ENCODE assay signal across 9 cellular contexts in genomic region chr6:158002951-158003853, GRCh38. TPM values are rescaled to one million over a fixed set of nuclear protein-coding genes. Genes with fewer than 3 reads are reported as not detected.
DNase-seq lines count a peak whose midpoint lies in the region; ATAC-seq and TF ChIP-seq lines count a peak whose summit lies in the region.
"Had no signal": no experiment of that assay in that cellular context is flagged by ENCODE, and none has a peak within 500 bp of the region (broad histone marks: within the 10 kb centered on the region; RNA-seq: fewer than 3 reads in every experiment).

No MANE protein-coding gene starts in this region.

- no peaks in the 10 kb centered on the region for H3K9me3 ChIP-seq in IMR-90 (ENCODE audit: control insufficient read depth, insufficient read depth, low read length)
- H3K9me3 ChIP-seq in mammary epithelial cell (replicated peaks; ENCODE audit: insufficient read depth, low read length): no peaks in the 10 kb centered on the region
- no peaks in the 10 kb centered on the region for H3K9me3 ChIP-seq in liver (ENCODE audit: control insufficient read depth in 4 of 4, low read length in 3 of 4)
- H3K9me3 ChIP-seq in stomach smooth muscle (ENCODE audit: control insufficient read depth in 2 of 2, low read length in 2 of 2): no peaks in the 10 kb centered on the region

- ATAC-seq in IMR-90 (ENCODE audit: low read depth) (peak; percentile 71), HG02852 (IDR thresholded peaks at IDR 0.05; ENCODE audit: unreplicated experiment) (no peak)

- peak overlapping the region; percentile 71 for H4K91ac ChIP-seq in IMR-90 (ENCODE audit: insufficient read depth, low read depth, low read length)

- H4K5ac ChIP-seq in IMR-90 (ENCODE audit: low read depth, low read length): peak overlapping the region; percentile 47

- H4K8ac ChIP-seq in IMR-90 (ENCODE audit: low read depth in 2 of 2, low read length in 2 of 2): peak overlapping the region; percentile 8 to 71; a peak in 3 of 4 replicates

- peaks cover 37 to 89% of the 10 kb centered on the region in 2 experiments for H3K79me1 ChIP-seq in IMR-90 (ENCODE audit: low read depth in 1 of 2, low read length in 2 of 2)

- H3K79me2 ChIP-seq in mammary epithelial cell (ENCODE audit: insufficient read depth, low read length): peaks cover 81% of the 10 kb centered on the region

- peak overlapping the region; percentile 77 for H3K23ac ChIP-seq in IMR-90 (ENCODE audit: low read depth, low read length)

- TF ChIP-seq CTCF in AG04449 (IDR thresholded peaks at IDR 0.05; ENCODE audit: insufficient read depth, low read length, missing control alignments) (no peak), IMR-90 (conservative IDR thresholded peaks at IDR 0.05; ENCODE audit: low read depth, low read length) (no peak), mammary epithelial cell (conservative IDR thresholded peaks at IDR 0.05 in 1 of 2, IDR thresholded peaks at IDR 0.05 in 1 of 2; ENCODE audit: extremely low read depth in 1 of 2, insufficient read depth in 1 of 2, low read depth in 1 of 2, low read length in 2 of 2) (no peak), liver (IDR thresholded peaks at IDR 0.05; ENCODE audit: low read depth, low read length, missing input control) (no peak), GM10266 (IDR thresholded peaks at IDR 0.05; ENCODE audit: control insufficient read depth, insufficient read depth, low read depth, missing control alignments) (no peak)

- BruUV-seq in IMR-90 (replicated peaks; lab: Mats Ljungman, UMichigan) (no TSS peak), mammary epithelial cell (replicated peaks; lab: Mats Ljungman, UMichigan) (no TSS peak)

- POLR2A ChIA-PET in AG04449 (lab: Yijun Ruan, JAX) (interaction anchor here (0.6 to 2.2 kb wide), 10 partner anchors 12 to 54 kb away, joined by 3 to 15 read pairs (median 5); partner anchors contain the start of gene SYNJ2), IMR-90 (lab: Charles Lee; ENCODE audit: unreplicated experiment) (no interaction called here)

- peak overlapping the region; percentile 54 for H2BK120ac ChIP-seq in IMR-90 (ENCODE audit: low read depth, low read length)

- H3K36me3 ChIP-seq in IMR-90 (ENCODE audit: control insufficient read depth, insufficient read depth, low read length): peaks cover 2% of the 10 kb centered on the region; the same call in 1 of the 2 replicates
- no peaks in the 10 kb centered on the region for H3K36me3 ChIP-seq in mammary epithelial cell (ENCODE audit: insufficient read depth, low read length)
- H3K36me3 ChIP-seq in liver (ENCODE audit: control insufficient read depth in 4 of 4, insufficient read depth in 3 of 4, low read depth in 1 of 4, low read length in 3 of 4): no peaks in the 10 kb centered on the region
- H3K36me3 ChIP-seq in stomach smooth muscle (ENCODE audit: control insufficient read depth in 2 of 2, insufficient read depth in 2 of 2, low read length in 2 of 2): no peaks in the 10 kb centered on the region
- H3K36me3 ChIP-seq: cardiac muscle cell had no signal

- intact Hi-C loops in IMR-90 (cut with micrococcal nuclease): no loop called here
- intact Hi-C loops in mammary epithelial cell (cut with micrococcal nuclease): loop anchor here (1.0 kb wide), 1 partner anchor 18 kb away; no protein-coding TSS in a partner anchor

- TF ChIP-seq POLR2A in IMR-90 (IDR thresholded peaks at IDR 0.05; ENCODE audit: low read depth, low read length): peak; percentile 64

- peak overlapping the region; percentile 70 for H2AK5ac ChIP-seq in IMR-90 (ENCODE audit: low read depth, low read length)

- H3K27ac ChIP-seq in IMR-90 (ENCODE audit: insufficient read depth, low read length): peak overlapping the region; percentile 63
- H3K27ac ChIP-seq in mammary epithelial cell (ENCODE audit: insufficient read depth, low read depth, low read length): peak overlapping the region; percentile 80
- H3K27ac ChIP-seq in liver (ENCODE audit: low read depth in 1 of 2, low read length in 2 of 2): peak overlapping the region; percentile 36 to 55
- H3K27ac ChIP-seq in stomach smooth muscle (ENCODE audit: low read length): peak overlapping the region; percentile 89
- H3K27ac ChIP-seq: cardiac muscle cell had no signal

- H3K4me1 ChIP-seq in IMR-90 (ENCODE audit: control insufficient read depth, insufficient read depth, low read length) (peaks cover 39% of the 10 kb centered on the region), mammary epithelial cell (ENCODE audit: insufficient read depth, low read length) (peaks cover 39% of the 10 kb centered on the region), liver (ENCODE audit: control insufficient read depth in 4 of 4, insufficient read depth in 4 of 4, low read length in 3 of 4) (peaks cover 0 to 14% (median 7%) of the 10 kb centered on the region in 4 donors), stomach smooth muscle (ENCODE audit: control insufficient read depth, insufficient read depth, low read length) (peaks cover 48% of the 10 kb centered on the region)

- peaks cover 54% of the 10 kb centered on the region for H3K9me1 ChIP-seq in IMR-90 (ENCODE audit: insufficient read depth, low read length)

- H2AFZ ChIP-seq in IMR-90 (replicated peaks; ENCODE audit: low read length, poor library complexity): peak overlapping the region; percentile 69
- H2AFZ ChIP-seq in mammary epithelial cell (ENCODE audit: low read depth, low read length): peak overlapping the region; percentile 72

- H3K4ac ChIP-seq in IMR-90 (ENCODE audit: low read depth, low read length): peak overlapping the region; percentile 76

- H3K9ac ChIP-seq in IMR-90 (ENCODE audit: low read depth, low read length) (peak overlapping the region; percentile 60; the same call in 1 of the 2 replicates), mammary epithelial cell (ENCODE audit: insufficient read depth, low read length) (peak overlapping the region; percentile 54), liver (ENCODE audit: low read depth in 1 of 2, low read length in 2 of 2) (no peak overlapping the region), stomach smooth muscle (ENCODE audit: low read length in 2 of 2) (peak overlapping the region in 1 of 2 donors; percentile 47)

- peak overlapping the region; percentile 66 for H3K14ac ChIP-seq in IMR-90 (replicated peaks; ENCODE audit: low read depth, low read length)

- peak; percentile 61 for DNase-seq in AG04449 (ENCODE audit: low read depth, low spot score)
- DNase-seq in IMR-90: peak; percentile 81
- peak; percentile 71 for DNase-seq in mammary epithelial cell
- DNase-seq in DMS114 treated with DMSO at 0.1 percent for 48 hours (lab: John Stamatoyannopoulos, UW; ENCODE audit: unreplicated experiment): no peak
- no peak for DNase-seq in GM10266 (ENCODE audit: extremely low spot score)

- H4K20me1 ChIP-seq in IMR-90 (ENCODE audit: insufficient read depth, low read length) (peaks cover 44% of the 10 kb centered on the region), mammary epithelial cell (ENCODE audit: insufficient read depth, low read length) (no peaks in the 10 kb centered on the region)

- H3K4me3 ChIP-seq in AG04449 (ENCODE audit: low read depth, low read length): peak overlapping the region; percentile 20
- no peak overlapping the region for H3K4me3 ChIP-seq in IMR-90 (ENCODE audit: insufficient read depth, low read depth, low read length)
- H3K4me3 ChIP-seq in mammary epithelial cell (replicated peaks in 1 of 3; ENCODE audit: insufficient read depth in 1 of 3, low read depth in 2 of 3, low read length in 3 of 3): no peak overlapping the region
- H3K4me3 ChIP-seq in liver (ENCODE audit: low read depth in 1 of 3, low read length in 3 of 3): no peak overlapping the region
- peak overlapping the region in 1 of 2 donors; percentile 44 for H3K4me3 ChIP-seq in stomach smooth muscle (ENCODE audit: low read length in 2 of 2)
- H3K4me3 ChIP-seq: cardiac muscle cell had no signal

- H3K27me3 ChIP-seq in IMR-90 (ENCODE audit: control insufficient read depth, insufficient read depth, low read length) (no peaks in the 10 kb centered on the region), mammary epithelial cell (ENCODE audit: insufficient read depth, low read length) (no peaks in the 10 kb centered on the region), liver (ENCODE audit: control insufficient read depth in 4 of 4, insufficient read depth in 4 of 4, low read length in 3 of 4) (no peaks in the 10 kb centered on the region), stomach smooth muscle (ENCODE audit: control insufficient read depth in 1 of 2, insufficient read depth in 2 of 2, low read length in 2 of 2) (no peaks in the 10 kb centered on the region)
- H3K27me3 ChIP-seq: cardiac muscle cell had no signal

- in situ Hi-C loops in IMR-90 (cut with MboI; ENCODE audit: low sequenced_read_pairs): no loop called here
- in situ Hi-C loops in mammary epithelial cell (cut with MboI; ENCODE audit: low sequenced_read_pairs in 2 of 2): no loop called here

- 52% methylated on average over 8 of the region's 15 CpGs; no CpG with 5 or more reads in 1 of the 2 experiments for WGBS in IMR-90 (ENCODE audit: extremely low coverage in 2 of 2, insufficient read length in 1 of 2), 2 experiments
- WGBS in mammary epithelial cell (ENCODE audit: low coverage, missing lambda C conversion rate): 13% methylated on average over 15 of the region's 15 CpGs
- WGBS in liver: 77% methylated on average over 15 of the region's 15 CpGs

- H2BK5ac ChIP-seq in IMR-90 (ENCODE audit: low read depth, low read length, poor library complexity, severe bottlenecking): peak overlapping the region; percentile 47

- H3K4me2 ChIP-seq in IMR-90 (ENCODE audit: low read depth, low read length) (peak overlapping the region; percentile 78), mammary epithelial cell (ENCODE audit: insufficient read depth, low read depth, low read length) (peak overlapping the region; percentile 57)

- 0 out of 2 replicates have a peak, but pooled peaks have one; percentile 6 for TF ChIP-seq RAD21 in IMR-90 (IDR thresholded peaks at IDR 0.05; ENCODE audit: low read length)
- TF ChIP-seq RAD21 in liver (IDR thresholded peaks at IDR 0.05): no peak

- H2AK9ac ChIP-seq in IMR-90 (replicated peaks; ENCODE audit: low read depth, low read length, poor library complexity): peak overlapping the region; percentile 93

- H3K18ac ChIP-seq in IMR-90 (ENCODE audit: low read depth, low read length): peak overlapping the region; percentile 78

- peak overlapping the region; percentile 71 for H2BK20ac ChIP-seq in IMR-90 (ENCODE audit: low read depth, low read length)

- H3K56ac ChIP-seq in IMR-90 (ENCODE audit: extremely low read depth, insufficient read depth, low read length): peak overlapping the region; percentile 34; the same call in 1 of the 2 replicates

- peak overlapping the region; percentile 26; the same call in 2 of the 3 replicates for H2BK15ac ChIP-seq in IMR-90 (ENCODE audit: low read depth, low read length)

- CTCF ChIA-PET in AG04449 (lab: Yijun Ruan, JAX): interaction anchor here (1.4 to 3.4 kb wide), 5 partner anchors 8 to 69 kb away, joined by 3 to 19 read pairs (median 10); partner anchors contain the start of gene SYNJ2
- CTCF ChIA-PET in IMR-90 (lab: Yijun Ruan, JAX): interaction anchor here (0.6 kb wide), 1 partner anchor 14 kb away, joined by 3 read pairs; no protein-coding TSS in a partner anchor
- CTCF ChIA-PET in mammary epithelial cell (lab: Charles Lee; ENCODE audit: low non-redundant PET): no interaction called here

- dilution Hi-C loops in IMR-90 (cut with HindIII; ENCODE audit: low sequenced_read_pairs, unreplicated experiment) (no loop called here), mammary epithelial cell (cut with HindIII; ENCODE audit: low sequenced_read_pairs) (no loop called here)

RNA-seq across cellular contexts. Expression of gene SYNJ2, which starts 21.5 kb away (rescaled TPM):
- 43.3 and 45.2 TPM in 2 replicates for total RNA-seq in IMR-90 (2012; rRNA removed)
- polyA plus RNA-seq in IMR-90 (2012; rRNA removed): 40.8 and 45.6 TPM in 2 replicates
- polyA plus RNA-seq in IMR-90 (2012; cell fraction: cytosol; rRNA removed): 21.2 and 29.0 TPM in 2 replicates
- 45.7 and 64.6 TPM in 2 replicates for polyA plus RNA-seq in IMR-90 (2012; cell fraction: nucleus; rRNA removed; ENCODE audit: low replicate concordance)
- total RNA-seq in mammary epithelial cell: 10 to 100 TPM; 16.0 to 26.6 TPM
- polyA plus RNA-seq in mammary epithelial cell: 17.0 TPM
- 66.3 TPM for polyA minus RNA-seq in mammary epithelial cell
- total RNA-seq in liver: 1 to 10 TPM; 3.5 to 8.9 TPM
- 1 to 10 TPM; 2.4 to 3.0 TPM for polyA plus RNA-seq in liver

Comparison
In these comparisons a context has a peak if more than half of its experiments do, and no peak if none do; other contexts are left out.
1. DNase-seq: peak in AG04449 (single experiment), IMR-90 (single experiment) and mammary epithelial cell (single experiment); none in DMS114 treated with DMSO at 0.1 percent for 48 hours (single experiment) and GM10266 (single experiment).
2. H3K9ac ChIP-seq: peak in IMR-90 (single experiment) and mammary epithelial cell (single experiment); none in liver (0 of 2).
3. Peak in every context shown above with its lines, with median percentiles within 50 percentile points of each other: H3K27ac ChIP-seq.